38 cellular contexts compared by ENCODE assay signal in genomic region chr1:50158421-50158820, GRCh38. TPM values are rescaled to one million over a fixed set of nuclear protein-coding genes. Genes with fewer than 3 reads are reported as not detected.
"Had no signal": no experiment of that assay in that cellular context is flagged by ENCODE, and none has a peak within 500 bp of the region (broad histone marks: within the 10 kb centered on the region; RNA-seq: fewer than 3 reads in every experiment).

No MANE protein-coding gene starts in this region.

- H3K79me2 ChIP-seq: hepatocyte had no signal

- H3K4me3 ChIP-seq: ascending aorta, esophagus muscularis mucosa, gastroesophageal sphincter, heart right ventricle, hepatocyte had no signal

- H3K27ac Mint-ChIP-seq: activated CD4-positive, alpha-beta memory T cell treated with anti-CD3 and anti-CD28 coated beads for 36 hours; activated CD4-positive, alpha-beta T cell treated with anti-CD3 and anti-CD28 coated beads for 36 hours; activated CD4-positive, alpha-beta T cell treated with anti-CD3 and anti-CD28 coated beads, Interleukin-2, amount 10 ng/mL, durations not matched to agents 24 days and 14 days; activated CD8-positive, alpha-beta memory T cell treated with anti-CD3 and anti-CD28 coated beads, Interleukin-2, amount 10 ng/mL, durations not matched to agents 7 days and 5 days; activated CD8-positive, alpha-beta T cell treated with anti-CD3 and anti-CD28 coated beads, Interleukin-2, amount 10 ng/mL, durations not matched to agents 7 days and 5 days; activated naive CD4-positive, alpha-beta T cell treated with anti-CD3 and anti-CD28 coated beads, Interleukin-2, amount 10 ng/mL, durations not matched to agents 7 days and 5 days; activated naive CD4-positive, alpha-beta T cell treated with anti-CD3 and anti-CD28 coated beads, Interleukin-2, amount 50 U/mL, for 72 hours; activated naive CD8-positive, alpha-beta T cell treated with anti-CD3 and anti-CD28 coated beads, Interleukin-2, amount 10 ng/mL, durations not matched to agents 7 days and 5 days; activated T-cell treated with anti-CD3 and anti-CD28 coated beads, Interleukin-2, amount 50 U/mL, for 24 hours; activated T-cell treated with anti-CD3 and anti-CD28 coated beads, Interleukin-2, amount 50 U/mL, for 72 hours; effector memory CD8-positive, alpha-beta T cell; T-helper 17 cell; T-helper 2 cell treated with Interferon-gamma antibody and Interleukin-4, amounts not matched to agents 5 μg/mL and 100 μg/mL, for 36 hours had no signal

- H3K27ac ChIP-seq: ascending aorta, brain microvascular endothelial cell, esophagus muscularis mucosa, gastroesophageal sphincter, heart right ventricle, hepatocyte had no signal

- H3K36me3 Mint-ChIP-seq: activated CD4-positive, alpha-beta memory T cell treated with anti-CD3 and anti-CD28 coated beads for 36 hours; activated CD8-positive, alpha-beta memory T cell treated with anti-CD3 and anti-CD28 coated beads, Interleukin-2, amount 10 ng/mL, durations not matched to agents 7 days and 5 days; activated naive CD4-positive, alpha-beta T cell treated with anti-CD3 and anti-CD28 coated beads, Interleukin-2, amount 10 ng/mL, durations not matched to agents 7 days and 5 days; activated naive CD4-positive, alpha-beta T cell treated with anti-CD3 and anti-CD28 coated beads, Interleukin-2, amount 50 U/mL, for 72 hours; activated naive CD8-positive, alpha-beta T cell treated with anti-CD3 and anti-CD28 coated beads, Interleukin-2, amount 10 ng/mL, durations not matched to agents 7 days and 5 days had no signal

- H3K4me1 Mint-ChIP-seq: activated CD4-positive, alpha-beta T cell treated with anti-CD3 and anti-CD28 coated beads for 36 hours; activated CD4-positive, alpha-beta T cell treated with anti-CD3 and anti-CD28 coated beads, Interleukin-2, amount 10 ng/mL, durations not matched to agents 24 days and 14 days; activated CD8-positive, alpha-beta memory T cell treated with anti-CD3 and anti-CD28 coated beads, Interleukin-2, amount 10 ng/mL, durations not matched to agents 7 days and 5 days; activated naive CD4-positive, alpha-beta T cell treated with anti-CD3 and anti-CD28 coated beads, Interleukin-2, amount 10 ng/mL, durations not matched to agents 7 days and 5 days; activated naive CD8-positive, alpha-beta T cell treated with anti-CD3 and anti-CD28 coated beads, Interleukin-2, amount 10 ng/mL, durations not matched to agents 7 days and 5 days; T-helper 17 cell had no signal

- H3K4me1 ChIP-seq: ascending aorta, esophagus muscularis mucosa, gastroesophageal sphincter, heart right ventricle had no signal

- DNase-seq: activated CD4-positive, alpha-beta memory T cell treated with anti-CD3 and anti-CD28 coated beads for 36 hours; activated CD4-positive, alpha-beta T cell treated with anti-CD3 and anti-CD28 coated beads for 36 hours; activated CD4-positive, alpha-beta T cell treated with anti-CD3 and anti-CD28 coated beads, Interleukin-2, amount 10 ng/mL, durations not matched to agents 24 days and 14 days; activated CD4-positive, CD25-positive, alpha-beta regulatory T cell; activated CD4-positive, CD25-positive, alpha-beta regulatory T cell treated with anti-CD3 and anti-CD28 coated beads, Interleukin-2, amount 50 U/mL, for 72 hours; activated CD8-positive, alpha-beta memory T cell treated with anti-CD3 and anti-CD28 coated beads, Interleukin-2, amount 10 ng/mL, durations not matched to agents 7 days and 5 days; activated CD8-positive, alpha-beta memory T cell treated with anti-CD3 and anti-CD28 coated beads, Interleukin-2, amount 50 U/mL, for 48 hours; activated CD8-positive, alpha-beta T cell treated with anti-CD3 and anti-CD28 coated beads, Interleukin-2, amount 10 ng/mL, durations not matched to agents 7 days and 5 days; activated gamma-delta T cell; activated naive CD4-positive, alpha-beta T cell; activated naive CD4-positive, alpha-beta T cell treated with anti-CD3 and anti-CD28 coated beads, Interleukin-2, amount 10 ng/mL, durations not matched to agents 7 days and 5 days; activated naive CD8-positive, alpha-beta T cell treated with anti-CD3 and anti-CD28 coated beads, Interleukin-2, amount 10 ng/mL, durations not matched to agents 7 days and 5 days; activated T-cell treated with anti-CD3 and anti-CD28 coated beads for 4 hours; activated T-cell treated with anti-CD3 and anti-CD28 coated beads, Interleukin-2, amount 50 U/mL, for 24 hours; activated T-cell treated with anti-CD3 and anti-CD28 coated beads, Interleukin-2, amount 50 U/mL, for 72 hours; brain microvascular endothelial cell; caudate nucleus; cortex of kidney; dermis blood vessel endothelial cell; effector CD4-positive, alpha-beta T cell; effector memory CD8-positive, alpha-beta T cell; erythroblast; foreskin melanocyte; heart right ventricle; T-helper 1 cell; T-helper 17 cell; T1000 had no signal

- ATAC-seq: activated CD4-positive, alpha-beta T cell treated with anti-CD3 and anti-CD28 coated beads for 36 hours; activated CD8-positive, alpha-beta memory T cell treated with anti-CD3 and anti-CD28 coated beads, Interleukin-2, amount 10 ng/mL, durations not matched to agents 7 days and 5 days; activated CD8-positive, alpha-beta T cell treated with anti-CD3 and anti-CD28 coated beads, Interleukin-2, amount 10 ng/mL, durations not matched to agents 7 days and 5 days; activated naive CD4-positive, alpha-beta T cell treated with anti-CD3 and anti-CD28 coated beads, Interleukin-2, amount 50 U/mL, for 72 hours; activated T-cell treated with anti-CD3 and anti-CD28 coated beads, Interleukin-2, amount 50 U/mL, for 72 hours; effector memory CD8-positive, alpha-beta T cell; gastroesophageal sphincter; heart right ventricle; T-helper 17 cell had no signal

- FAIRE-seq: colon, endometrium, endothelial cell of umbilical vein had no signal

- H3K4me3 Mint-ChIP-seq: activated CD4-positive, alpha-beta memory T cell treated with anti-CD3 and anti-CD28 coated beads for 36 hours; activated CD4-positive, alpha-beta T cell treated with anti-CD3 and anti-CD28 coated beads for 36 hours; activated CD4-positive, alpha-beta T cell treated with anti-CD3 and anti-CD28 coated beads, Interleukin-2, amount 10 ng/mL, durations not matched to agents 24 days and 14 days; activated CD8-positive, alpha-beta memory T cell treated with anti-CD3 and anti-CD28 coated beads, Interleukin-2, amount 10 ng/mL, durations not matched to agents 7 days and 5 days; activated CD8-positive, alpha-beta T cell treated with anti-CD3 and anti-CD28 coated beads, Interleukin-2, amount 10 ng/mL, durations not matched to agents 7 days and 5 days; activated naive CD4-positive, alpha-beta T cell treated with anti-CD3 and anti-CD28 coated beads, Interleukin-2, amount 10 ng/mL, durations not matched to agents 7 days and 5 days; activated naive CD8-positive, alpha-beta T cell treated with anti-CD3 and anti-CD28 coated beads, Interleukin-2, amount 10 ng/mL, durations not matched to agents 7 days and 5 days; activated T-cell treated with anti-CD3 and anti-CD28 coated beads, Interleukin-2, amount 50 U/mL, for 24 hours; activated T-cell treated with anti-CD3 and anti-CD28 coated beads, Interleukin-2, amount 50 U/mL, for 72 hours; effector memory CD8-positive, alpha-beta T cell; T-helper 17 cell; T-helper 2 cell treated with Interferon-gamma antibody and Interleukin-4, amounts not matched to agents 5 μg/mL and 100 μg/mL, for 36 hours had no signal

- H3K4me2 ChIP-seq: hepatocyte had no signal

- H3K27me3 Mint-ChIP-seq: activated CD4-positive, alpha-beta memory T cell treated with anti-CD3 and anti-CD28 coated beads for 36 hours; activated CD4-positive, alpha-beta T cell treated with anti-CD3 and anti-CD28 coated beads for 36 hours; activated CD4-positive, alpha-beta T cell treated with anti-CD3 and anti-CD28 coated beads, Interleukin-2, amount 10 ng/mL, durations not matched to agents 24 days and 14 days; activated CD8-positive, alpha-beta memory T cell treated with anti-CD3 and anti-CD28 coated beads, Interleukin-2, amount 10 ng/mL, durations not matched to agents 7 days and 5 days; activated naive CD4-positive, alpha-beta T cell treated with anti-CD3 and anti-CD28 coated beads, Interleukin-2, amount 10 ng/mL, durations not matched to agents 7 days and 5 days; activated naive CD8-positive, alpha-beta T cell treated with anti-CD3 and anti-CD28 coated beads, Interleukin-2, amount 10 ng/mL, durations not matched to agents 7 days and 5 days; activated T-cell treated with anti-CD3 and anti-CD28 coated beads, Interleukin-2, amount 50 U/mL, for 24 hours had no signal

- H2AFZ ChIP-seq: hepatocyte had no signal

- H3K9me3 Mint-ChIP-seq: activated CD4-positive, alpha-beta memory T cell treated with anti-CD3 and anti-CD28 coated beads for 36 hours; activated CD4-positive, alpha-beta T cell treated with anti-CD3 and anti-CD28 coated beads, Interleukin-2, amount 10 ng/mL, durations not matched to agents 24 days and 14 days; activated naive CD4-positive, alpha-beta T cell treated with anti-CD3 and anti-CD28 coated beads, Interleukin-2, amount 10 ng/mL, durations not matched to agents 7 days and 5 days; activated naive CD8-positive, alpha-beta T cell treated with anti-CD3 and anti-CD28 coated beads, Interleukin-2, amount 10 ng/mL, durations not matched to agents 7 days and 5 days; activated T-cell treated with anti-CD3 and anti-CD28 coated beads, Interleukin-2, amount 50 U/mL, for 24 hours; activated T-cell treated with anti-CD3 and anti-CD28 coated beads, Interleukin-2, amount 50 U/mL, for 72 hours; effector memory CD8-positive, alpha-beta T cell; T-helper 2 cell treated with Interferon-gamma antibody and Interleukin-4, amounts not matched to agents 5 μg/mL and 100 μg/mL, for 36 hours had no signal

- H3K9me3 ChIP-seq: ascending aorta, esophagus muscularis mucosa, gastroesophageal sphincter, heart right ventricle had no signal

- H3K27me3 ChIP-seq: ascending aorta, brain microvascular endothelial cell, esophagus muscularis mucosa, hepatocyte had no signal

- H3K36me3 ChIP-seq: ascending aorta, brain microvascular endothelial cell, esophagus muscularis mucosa, gastroesophageal sphincter, heart right ventricle had no signal

RNA-seq across cellular contexts. Expression of gene ELAVL4, which starts 49.7 kb away (rescaled TPM):
- total RNA-seq: activated CD4-positive, alpha-beta memory T cell treated with anti-CD3 and anti-CD28 coated beads for 36 hours; activated CD4-positive, alpha-beta T cell treated with anti-CD3 and anti-CD28 coated beads for 36 hours; activated CD4-positive, alpha-beta T cell treated with anti-CD3 and anti-CD28 coated beads, Interleukin-2, amount 10 ng/mL, durations not matched to agents 24 days and 14 days; activated CD8-positive, alpha-beta memory T cell treated with anti-CD3 and anti-CD28 coated beads for 36 hours; activated CD8-positive, alpha-beta memory T cell treated with anti-CD3 and anti-CD28 coated beads, Interleukin-2, amount 10 ng/mL, durations not matched to agents 7 days and 5 days; activated CD8-positive, alpha-beta T cell treated with anti-CD3 and anti-CD28 coated beads, Interleukin-2, amount 10 ng/mL, durations not matched to agents 7 days and 5 days; activated naive CD4-positive, alpha-beta T cell treated with anti-CD3 and anti-CD28 coated beads, Interleukin-2, amount 50 U/mL, for 72 hours; activated naive CD8-positive, alpha-beta T cell treated with anti-CD3 and anti-CD28 coated beads, Interleukin-2, amount 10 ng/mL, durations not matched to agents 7 days and 5 days; activated T-cell treated with anti-CD3 and anti-CD28 coated beads, Interleukin-2, amount 50 U/mL, for 72 hours; ascending aorta; chondrocyte; dermis blood vessel endothelial cell; endothelial cell of umbilical vein; T-helper 17 cell had no signal
- polyA plus RNA-seq: endothelial cell of umbilical vein had no signal
